Comparison of ENCODE assay signal across 2 cellular contexts in the genomic region with DNA sequence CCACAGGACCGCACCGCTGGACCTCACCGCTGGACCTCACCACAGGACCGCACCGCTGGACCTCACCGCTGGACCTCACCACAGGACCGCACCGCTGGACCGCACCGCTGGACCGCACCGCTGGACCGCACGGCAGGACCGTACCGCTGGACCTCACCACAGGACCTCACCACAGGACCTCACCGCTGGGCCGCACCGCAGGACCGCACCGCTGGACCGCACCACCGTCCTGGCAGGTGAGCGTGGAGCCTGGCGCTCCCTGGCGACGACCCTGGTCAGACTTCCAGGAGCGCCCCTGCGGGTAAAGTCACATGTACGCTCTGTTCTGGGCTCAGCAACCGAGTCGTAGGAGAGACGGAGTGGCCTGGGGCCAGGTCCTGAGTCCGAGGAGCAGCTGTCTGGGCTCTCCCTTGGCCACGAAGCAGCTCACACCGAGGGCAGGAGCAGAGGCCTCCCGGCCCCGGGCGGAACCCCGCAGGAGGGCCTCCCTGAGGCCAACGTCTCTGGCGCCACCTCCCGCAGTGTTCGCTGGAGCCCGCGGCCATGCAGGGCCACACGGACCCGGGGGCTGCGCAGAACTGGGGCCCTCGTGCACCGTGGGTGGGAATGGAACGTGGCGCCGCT.
TF ChIP-seq lines count a peak whose summit lies in the region.

No MANE protein-coding gene starts in this region.

TF ChIP-seq in HepG2, 621 proteins besides CTCF, POLR2A, EP300 and RAD21:
- TF ChIP-seq ZNF761 (CRISPR knock-in tag; conservative IDR thresholded peaks at IDR 0.05) (no peak), HDAC2 (CRISPR knock-in tag; IDR thresholded peaks at IDR 0.05) (no peak), NCOR1 (IDR thresholded peaks at IDR 0.05; ENCODE audit: borderline replicate concordance, low read length) (no peak), FOXM1 (CRISPR knock-in tag; IDR thresholded peaks at IDR 0.05) (no peak), KDM4B (CRISPR knock-in tag; IDR thresholded peaks at IDR 0.05) (no peak), ZBTB42 (CRISPR knock-in tag; IDR thresholded peaks at IDR 0.05) (no peak), HNF4G (IDR thresholded peaks at IDR 0.05; ENCODE audit: borderline replicate concordance, low read depth, low read length) (no peak), HNF4G (CRISPR knock-in tag; IDR thresholded peaks at IDR 0.05; ENCODE audit: borderline replicate concordance, low read depth) (no peak)
TF ChIP-seq in HepG2: peak in this region for 0.

TF ChIP-seq in H1, 55 proteins besides CTCF, POLR2A, EP300 and RAD21:
- no peak for TF ChIP-seq YY1 (IDR thresholded peaks at IDR 0.05; ENCODE audit: low read depth, low read length)
- TF ChIP-seq NANOG (IDR thresholded peaks at IDR 0.05; ENCODE audit: insufficient read depth, low read depth, low read length, poor library complexity, severe bottlenecking): no peak
- no peak for TF ChIP-seq TBP (IDR thresholded peaks at IDR 0.05; ENCODE audit: low read depth, low read length)
- no peak for TF ChIP-seq SP4 (IDR thresholded peaks at IDR 0.05; ENCODE audit: low read length)
- no peak for TF ChIP-seq CBX8 (IDR thresholded peaks at IDR 0.05; ENCODE audit: borderline replicate concordance, low read depth, low read length)
- no peak for TF ChIP-seq SRF (IDR thresholded peaks at IDR 0.05; ENCODE audit: low read depth, low read length)
- no peak for TF ChIP-seq ZNF274 (IDR thresholded peaks at IDR 0.05; ENCODE audit: borderline replicate concordance, extremely low read depth, low read length)
- TF ChIP-seq CBX5 (IDR thresholded peaks at IDR 0.05; ENCODE audit: low read depth, low read length): no peak
- no peak for TF ChIP-seq BRCA1 (IDR thresholded peaks at IDR 0.05; ENCODE audit: low read depth, low read length)
- TF ChIP-seq CREB1 (IDR thresholded peaks at IDR 0.05): no peak
- TF ChIP-seq, protein P1, sequence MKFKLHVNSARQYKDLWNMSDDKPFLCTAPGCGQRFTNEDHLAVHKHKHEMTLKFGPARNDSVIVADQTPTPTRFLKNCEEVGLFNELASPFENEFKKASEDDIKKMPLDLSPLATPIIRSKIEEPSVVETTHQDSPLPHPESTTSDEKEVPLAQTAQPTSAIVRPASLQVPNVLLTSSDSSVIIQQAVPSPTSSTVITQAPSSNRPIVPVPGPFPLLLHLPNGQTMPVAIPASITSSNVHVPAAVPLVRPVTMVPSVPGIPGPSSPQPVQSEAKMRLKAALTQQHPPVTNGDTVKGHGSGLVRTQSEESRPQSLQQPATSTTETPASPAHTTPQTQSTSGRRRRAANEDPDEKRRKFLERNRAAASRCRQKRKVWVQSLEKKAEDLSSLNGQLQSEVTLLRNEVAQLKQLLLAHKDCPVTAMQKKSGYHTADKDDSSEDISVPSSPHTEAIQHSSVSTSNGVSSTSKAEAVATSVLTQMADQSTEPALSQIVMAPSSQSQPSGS (IDR thresholded peaks at IDR 0.05; ENCODE audit: low read length): no peak
- TF ChIP-seq SP1 (IDR thresholded peaks at IDR 0.05; ENCODE audit: low read depth, low read length): no peak
- TF ChIP-seq TAF7 (optimal IDR thresholded peaks at IDR 0.05; ENCODE audit: borderline replicate concordance, low read depth, low read length): no peak
- TF ChIP-seq KDM4A (IDR thresholded peaks at IDR 0.05; ENCODE audit: low read depth, low read length, severe bottlenecking): no peak
- no peak for TF ChIP-seq SUZ12 (IDR thresholded peaks at IDR 0.05; ENCODE audit: low read length)
- no peak for TF ChIP-seq RBBP5 (IDR thresholded peaks at IDR 0.05; ENCODE audit: borderline replicate concordance, low read depth, low read length)
- no peak for TF ChIP-seq RFX5 (IDR thresholded peaks at IDR 0.05; ENCODE audit: borderline replicate concordance, low read depth, low read length)
- TF ChIP-seq CHD1 (IDR thresholded peaks at IDR 0.05; ENCODE audit: low read depth, low read length): no peak
- no peak for TF ChIP-seq POLR2AphosphoS5 (IDR thresholded peaks at IDR 0.05; ENCODE audit: low read depth, low read length)
